In the genomic region with DNA sequence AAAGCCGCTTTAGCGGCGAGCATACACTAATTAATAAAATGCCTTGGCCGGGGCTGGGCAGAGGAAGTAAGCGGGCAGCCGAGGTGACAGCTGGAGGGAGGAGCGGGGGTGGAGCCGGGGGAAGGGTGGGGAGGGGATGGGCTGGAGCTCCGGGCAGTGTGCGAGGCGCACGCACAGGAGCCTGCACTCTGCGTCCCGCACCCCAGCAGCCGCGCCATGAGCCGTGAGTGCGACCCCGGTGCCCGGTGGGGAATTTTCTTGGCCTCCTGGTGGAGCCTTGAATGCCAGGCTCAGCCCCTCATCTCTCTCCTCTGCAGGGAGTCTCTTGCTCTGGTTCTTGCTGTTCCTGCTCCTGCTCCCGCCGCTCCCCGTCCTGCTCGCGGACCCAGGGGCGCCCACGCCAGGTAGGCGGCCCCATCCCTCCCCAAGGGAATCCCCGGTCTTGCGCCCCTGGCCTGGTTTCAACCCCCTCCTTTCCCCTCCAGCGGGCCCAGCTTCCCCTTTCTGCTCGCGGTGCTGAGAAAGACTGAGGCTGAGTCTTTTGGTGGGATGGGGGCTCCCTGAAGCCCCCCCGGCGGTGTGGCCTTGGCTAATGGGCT, we compare ENCODE assay signal across 8 cellular contexts. TPM values are rescaled to one million over a fixed set of nuclear protein-coding genes. Genes with fewer than 3 reads are reported as not detected.
A peak's percentile ranks its signal among the peaks of the same experiment; 100 is the strongest.
DNase-seq lines count a peak whose midpoint lies in the region; ATAC-seq lines count a peak whose summit lies in the region.

PTGS1 (plus strand) TSS at position 156 of the 599 bp plus-strand sequence; CDS start at position 217, 61 bp downstream.

- H3K4me1 Mint-ChIP-seq in activated naive CD4-positive, alpha-beta T cell treated with anti-CD3 and anti-CD28 coated beads for 36 hours (ENCODE audit: low read depth) = peaks cover 7% of the 10 kb centered on the region
- H3K4me1 Mint-ChIP-seq in effector memory CD8-positive, alpha-beta T cell (ENCODE audit: low read depth in 2 of 2) = peaks cover 9 to 11% of the 10 kb centered on the region in 2 donors

- H3K4me3 Mint-ChIP-seq in activated naive CD4-positive, alpha-beta T cell treated with anti-CD3 and anti-CD28 coated beads for 36 hours = peak within 1 kb of the TSS; percentile 29
- peak within 1 kb of the TSS; percentile 74 to 83 for H3K4me3 Mint-ChIP-seq in effector memory CD8-positive, alpha-beta T cell

- H3K27ac Mint-ChIP-seq in activated naive CD4-positive, alpha-beta T cell treated with anti-CD3 and anti-CD28 coated beads for 36 hours = no peak within 1 kb of the TSS
- peak within 1 kb of the TSS in 1 of 2 donors; percentile 41 for H3K27ac Mint-ChIP-seq in effector memory CD8-positive, alpha-beta T cell

- H3K36me3 Mint-ChIP-seq in activated naive CD4-positive, alpha-beta T cell treated with anti-CD3 and anti-CD28 coated beads for 36 hours (ENCODE audit: low read depth) = no peaks in the 10 kb centered on the region
- H3K36me3 Mint-ChIP-seq in effector memory CD8-positive, alpha-beta T cell (ENCODE audit: insufficient read depth) = no peaks in the 10 kb centered on the region

- intact Hi-C loops in activated naive CD4-positive, alpha-beta T cell treated with anti-CD3 and anti-CD28 coated beads for 36 hours (cut with micrococcal nuclease) = loop anchor here (10.0 kb wide), 1 partner anchor 444 kb away; no protein-coding TSS in a partner anchor

- no peak for DNase-seq in activated naive CD4-positive, alpha-beta T cell treated with anti-CD3 and anti-CD28 coated beads for 36 hours
- no peak for DNase-seq in activated naive CD4-positive, alpha-beta T cell treated with anti-CD3 and anti-CD28 coated beads, Interleukin-2, amount 50 U/mL, for 16 hours
- peak; percentile 78 for DNase-seq in OCI-M1 (lab: John Stamatoyannopoulos, UW)
- no peak for DNase-seq in effector memory CD8-positive, alpha-beta T cell
- DNase-seq in mucosa of gallbladder (ENCODE audit: low spot score) = peak; percentile 38
- no peak for DNase-seq in activated gamma-delta T cell (lab: John Stamatoyannopoulos, UW)
- no peak for DNase-seq in kidney glomerular epithelial cell (lab: John Stamatoyannopoulos, UW)

- CTCF ChIA-PET in activated naive CD4-positive, alpha-beta T cell treated with anti-CD3 and anti-CD28 coated beads for 36 hours (lab: Charles Lee) = no interaction called here

- peaks cover 35% of the 10 kb centered on the region for H3K27me3 Mint-ChIP-seq in activated naive CD4-positive, alpha-beta T cell treated with anti-CD3 and anti-CD28 coated beads for 36 hours (ENCODE audit: low read depth)
- H3K27me3 Mint-ChIP-seq in effector memory CD8-positive, alpha-beta T cell = peaks cover 24 to 65% of the 10 kb centered on the region in 2 donors

- peak; percentile 42 for ATAC-seq in HG02938 (IDR thresholded peaks at IDR 0.05; ENCODE audit: unreplicated experiment)
- peak; percentile 56 for ATAC-seq in effector memory CD8-positive, alpha-beta T cell (replicated peaks)

- no peaks in the 10 kb centered on the region for H3K9me3 Mint-ChIP-seq in activated naive CD4-positive, alpha-beta T cell treated with anti-CD3 and anti-CD28 coated beads for 36 hours
- H3K9me3 Mint-ChIP-seq in effector memory CD8-positive, alpha-beta T cell = no peaks in the 10 kb centered on the region

RNA-seq across cellular contexts. Expression of gene PTGS1, which starts in this region (rescaled TPM):
- total RNA-seq in activated naive CD4-positive, alpha-beta T cell treated with anti-CD3 and anti-CD28 coated beads for 36 hours = not detected
- 24.1 TPM for total RNA-seq in mucosa of gallbladder

Comparison
In these comparisons a context has a peak if more than half of its experiments do, and no peak if none do; other contexts are left out.
1. RNA of gene PTGS1 (total RNA-seq): 24.1 TPM in mucosa of gallbladder (single experiment); not detected in activated naive CD4-positive, alpha-beta T cell treated with anti-CD3 and anti-CD28 coated beads for 36 hours; every median in the first group is over 10 times any median in the second.
2. DNase-seq: peak in OCI-M1 (single experiment) and mucosa of gallbladder (single experiment); none in activated naive CD4-positive, alpha-beta T cell treated with anti-CD3 and anti-CD28 coated beads for 36 hours (single experiment), activated naive CD4-positive, alpha-beta T cell treated with anti-CD3 and anti-CD28 coated beads, Interleukin-2, amount 50 U/mL, for 16 hours (single experiment), effector memory CD8-positive, alpha-beta T cell (0 of 3), activated gamma-delta T cell (single experiment) and kidney glomerular epithelial cell (single experiment).